Comparison of ENCODE assay signal across 10 cellular contexts in the genomic region with DNA sequence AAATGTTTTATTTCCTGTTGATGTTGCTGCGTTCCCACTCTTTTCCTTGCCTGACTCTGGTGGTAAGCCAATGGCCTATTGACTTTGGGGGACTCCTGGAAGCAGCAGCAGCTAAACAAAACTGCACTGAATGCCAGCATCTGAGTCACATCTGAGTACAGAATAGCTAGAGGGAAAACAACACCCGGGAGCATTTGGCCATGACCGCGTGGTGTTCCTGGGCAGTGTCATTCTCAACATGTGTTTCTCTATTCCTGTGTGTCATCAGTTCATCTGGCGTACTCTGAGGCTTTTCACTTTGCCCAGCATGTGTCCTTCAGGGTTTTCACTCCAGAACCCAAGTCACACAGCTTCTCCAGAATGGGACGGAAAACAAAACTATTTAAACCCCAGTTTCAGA.
DNase-seq lines count a peak whose midpoint lies in the region; ATAC-seq and TF ChIP-seq lines count a peak whose summit lies in the region.
"Had no signal": no experiment of that assay in that cellular context is flagged by ENCODE, and none has a peak within 500 bp of the region (broad histone marks: within the 10 kb centered on the region; RNA-seq: fewer than 3 reads in every experiment).

No MANE protein-coding gene starts in this region.

- H3K27me3 ChIP-seq in WERI-Rb-1 (ENCODE audit: insufficient read depth, low read depth, severe bottlenecking), result no peaks in the 10 kb centered on the region
- H3K27me3 ChIP-seq: BLaER1 had no signal

- peak; percentile 92 for DNase-seq in A172 (ENCODE audit: low spot score)
- DNase-seq in NCI-H446 (lab: John Stamatoyannopoulos, UW), result peak; percentile 93 to 94
- peak; percentile 30 for DNase-seq in epidermal melanocyte (ENCODE audit: insufficient read length, low spot score)
- DNase-seq in midbrain (lab: John Stamatoyannopoulos, UW), result peak; percentile 2
- DNase-seq in stimulated activated naive CD8-positive, alpha-beta T cell treated with anti-CD3 and anti-CD28 coated beads, Interleukin-15, amount 100 ng/mL, for 72 hours, result no peak
- DNase-seq in WERI-Rb-1, result no peak
- DNase-seq in NCI-H1930 (lab: John Stamatoyannopoulos, UW), result no peak
- DNase-seq: NCI-H1105 had no signal

- H3K4me1 Mint-ChIP-seq in stimulated activated naive CD8-positive, alpha-beta T cell treated with anti-CD3 and anti-CD28 coated beads, Interleukin-15, amount 100 ng/mL, for 72 hours, result no peaks in the 10 kb centered on the region

- H3K9me3 Mint-ChIP-seq in stimulated activated naive CD8-positive, alpha-beta T cell treated with anti-CD3 and anti-CD28 coated beads, Interleukin-15, amount 100 ng/mL, for 72 hours, result no peaks in the 10 kb centered on the region

- H3K36me3 ChIP-seq in WERI-Rb-1, result peaks cover 10% of the 10 kb centered on the region

- no peak for TF ChIP-seq CTCF in WERI-Rb-1 (IDR thresholded peaks at IDR 0.05; ENCODE audit: low read depth, low read length)

- H3K27ac ChIP-seq in WERI-Rb-1, result no peak overlapping the region
- H3K27ac ChIP-seq: BLaER1 had no signal

- no peak overlapping the region for H3K27ac Mint-ChIP-seq in stimulated activated naive CD8-positive, alpha-beta T cell treated with anti-CD3 and anti-CD28 coated beads, Interleukin-15, amount 100 ng/mL, for 72 hours

- H3K4me3 Mint-ChIP-seq in stimulated activated naive CD8-positive, alpha-beta T cell treated with anti-CD3 and anti-CD28 coated beads, Interleukin-15, amount 100 ng/mL, for 72 hours, result no peak overlapping the region

- H3K4me3 ChIP-seq in WERI-Rb-1 (ENCODE audit: low read depth, low read length), result no peak overlapping the region
- H3K4me3 ChIP-seq: BLaER1 had no signal

- no peaks in the 10 kb centered on the region for H3K9me3 ChIP-seq in WERI-Rb-1 (ENCODE audit: severe bottlenecking)
- H3K9me3 ChIP-seq: BLaER1 had no signal

- no peaks in the 10 kb centered on the region for H3K27me3 Mint-ChIP-seq in stimulated activated naive CD8-positive, alpha-beta T cell treated with anti-CD3 and anti-CD28 coated beads, Interleukin-15, amount 100 ng/mL, for 72 hours

- ATAC-seq in GM21723 (IDR thresholded peaks at IDR 0.05; ENCODE audit: unreplicated experiment), result no peak
- no peak for ATAC-seq in stimulated activated naive CD8-positive, alpha-beta T cell treated with anti-CD3 and anti-CD28 coated beads, Interleukin-15, amount 100 ng/mL, for 72 hours

Comparison
In these comparisons a context has a peak if more than half of its experiments do, and no peak if none do; other contexts are left out.
1. DNase-seq: peak in A172 (single experiment), NCI-H446 (2 of 2), epidermal melanocyte (single experiment) and midbrain (single experiment); none in stimulated activated naive CD8-positive, alpha-beta T cell treated with anti-CD3 and anti-CD28 coated beads, Interleukin-15, amount 100 ng/mL, for 72 hours (0 of 2), WERI-Rb-1 (single experiment) and NCI-H1930 (0 of 2).